ENCODE assay signal across 8 cellular contexts in genomic region chr15:55587321-55588069, GRCh38. TPM values are rescaled to one million over a fixed set of nuclear protein-coding genes. Genes with fewer than 3 reads are reported as not detected.
DNase-seq lines count a peak whose midpoint lies in the region; ATAC-seq and TF ChIP-seq lines count a peak whose summit lies in the region.

No MANE protein-coding gene starts in this region.

- no peak overlapping the region for H3K27ac Mint-ChIP-seq in stimulated activated naive B cell treated with anti-CD40 and anti-IgM and Interleukin-4, amounts not matched to agents 10 μg/mL and 1 μg/mL and 100 μg/mL, for 72 hours

- DNase-seq in ELR (ENCODE audit: low read depth) (peak; percentile 70), H4 (ENCODE audit: low spot score) (peak; percentile 18), cardiac fibroblast (ENCODE audit: low read depth in 2 of 2) (peak; percentile 51 to 60), kidney epithelial cell (ENCODE audit: low read depth) (no peak), NCI-H1436 treated with DMSO at 0.1 percent for 48 hours (lab: John Stamatoyannopoulos, UW) (no peak)
- no peak for DNase-seq in stimulated activated naive B cell treated with anti-CD40 and anti-IgM and Interleukin-4, amounts not matched to agents 10 μg/mL and 1 μg/mL and 100 μg/mL, for 72 hours

- TF ChIP-seq CTCF in cardiac fibroblast (IDR thresholded peaks at IDR 0.05; ENCODE audit: low read depth, low read length) (no peak), kidney epithelial cell (IDR thresholded peaks at IDR 0.05; ENCODE audit: insufficient read depth, low read length, poor library complexity, severe bottlenecking) (no peak)

- no peaks in the 10 kb centered on the region for H3K27me3 ChIP-seq in kidney epithelial cell (ENCODE audit: control insufficient read depth, insufficient read depth, low read length)

- no peaks in the 10 kb centered on the region for H3K4me1 Mint-ChIP-seq in stimulated activated naive B cell treated with anti-CD40 and anti-IgM and Interleukin-4, amounts not matched to agents 10 μg/mL and 1 μg/mL and 100 μg/mL, for 72 hours

- peak overlapping the region; percentile 55 to 79 for H3K4me3 Mint-ChIP-seq in stimulated activated naive B cell treated with anti-CD40 and anti-IgM and Interleukin-4, amounts not matched to agents 10 μg/mL and 1 μg/mL and 100 μg/mL, for 72 hours

- peaks cover 35 to 37% of the 10 kb centered on the region in 2 donors for H3K27me3 Mint-ChIP-seq in stimulated activated naive B cell treated with anti-CD40 and anti-IgM and Interleukin-4, amounts not matched to agents 10 μg/mL and 1 μg/mL and 100 μg/mL, for 72 hours

- no peaks in the 10 kb centered on the region for H3K36me3 ChIP-seq in kidney epithelial cell (ENCODE audit: control insufficient read depth, insufficient read depth, low read length)

- H3K9me3 Mint-ChIP-seq in stimulated activated naive B cell treated with anti-CD40 and anti-IgM and Interleukin-4, amounts not matched to agents 10 μg/mL and 1 μg/mL and 100 μg/mL, for 72 hours, result peaks cover 0 to 3% of the 10 kb centered on the region in 2 donors

- no peaks in the 10 kb centered on the region for H3K36me3 Mint-ChIP-seq in stimulated activated naive B cell treated with anti-CD40 and anti-IgM and Interleukin-4, amounts not matched to agents 10 μg/mL and 1 μg/mL and 100 μg/mL, for 72 hours

- peak overlapping the region; percentile 69 for H3K4me3 ChIP-seq in cardiac fibroblast (replicated peaks in 1 of 2; ENCODE audit: low read depth in 2 of 2, low read length in 2 of 2)
- H3K4me3 ChIP-seq in kidney epithelial cell (ENCODE audit: low read depth, low read length), result peak overlapping the region; percentile 70

- peak; percentile 29 to 64 for ATAC-seq in stimulated activated naive B cell treated with anti-CD40 and anti-IgM and Interleukin-4, amounts not matched to agents 10 μg/mL and 1 μg/mL and 100 μg/mL, for 72 hours (replicated peaks)
- no peak for ATAC-seq in GM18870 (IDR thresholded peaks at IDR 0.05; ENCODE audit: unreplicated experiment)

TF ChIP-seq in PFSK-1, 5 proteins besides CTCF, POLR2A, EP300 and RAD21:
- TF ChIP-seq FOXP2 (optimal IDR thresholded peaks at IDR 0.05; ENCODE audit: borderline replicate concordance, extremely low read depth, extremely low read length, insufficient read depth), result peak; percentile 11
- TF ChIP-seq POLR2AphosphoS5 (IDR thresholded peaks at IDR 0.05; ENCODE audit: low read depth, low read length), result no peak

RNA-seq across cellular contexts. Expression of gene PYGO1, which starts 0.7 kb away (rescaled TPM):
- 7.2 and 7.8 TPM in 2 replicates for total RNA-seq in H4 (2014; rRNA removed; shearing (Covaris generic))
- polyA plus RNA-seq in PFSK-1 (2012; ENCODE audit: insufficient read length, low read depth), result 0.25 TPM
- total RNA-seq in kidney epithelial cell, result 6.8 and 10.3 TPM in 2 replicates

Comparison
In these comparisons a context has a peak if more than half of its experiments do, and no peak if none do; other contexts are left out.
1. DNase-seq: peak in ELR (single experiment), H4 (single experiment) and cardiac fibroblast (2 of 2); none in kidney epithelial cell (single experiment), stimulated activated naive B cell treated with anti-CD40 and anti-IgM and Interleukin-4, amounts not matched to agents 10 μg/mL and 1 μg/mL and 100 μg/mL, for 72 hours (single experiment) and NCI-H1436 treated with DMSO at 0.1 percent for 48 hours (single experiment).